Comparison of ENCODE assay signal across 1 cellular context in genomic region chr7:108570146-108570755, GRCh38.
TF ChIP-seq lines count a peak whose summit lies in the region.

No MANE protein-coding gene starts in this region.

TF ChIP-seq in K562, 482 proteins besides CTCF, POLR2A, EP300 and RAD21 (continued from another document and continues in another):
- TF ChIP-seq RERE (CRISPR knock-in tag; IDR thresholded peaks at IDR 0.05; ENCODE audit: borderline replicate concordance) (no peak), PHF21A (IDR thresholded peaks at IDR 0.05; ENCODE audit: borderline replicate concordance, low read depth) (no peak), U2AF2 (optimal IDR thresholded peaks at IDR 0.05; ENCODE audit: low read depth, low read length) (no peak), PTTG1 (tag; IDR thresholded peaks at IDR 0.05; ENCODE audit: low read depth) (no peak), RNF2 (IDR thresholded peaks at IDR 0.05) (no peak), FOXK2 (conservative IDR thresholded peaks at IDR 0.05 in 1 of 2, IDR thresholded peaks at IDR 0.05 in 1 of 2; ENCODE audit: low read depth in 2 of 2) (peak in 1 of 2 experiments; percentile 55; a peak in 1 of 4 replicates), HIVEP1 (CRISPR knock-in tag; IDR thresholded peaks at IDR 0.05) (0 out of 2 replicates have a peak, but pooled peaks have one; percentile 1), NONO (IDR thresholded peaks at IDR 0.05; ENCODE audit: low read depth in 2 of 2, low read length in 1 of 2) (no peak), POLR2AphosphoS2 (IDR thresholded peaks at IDR 0.05; ENCODE audit: low read length) (no peak; the same call in 1 of the 2 replicates), MTF1 (CRISPR knock-in tag; IDR thresholded peaks at IDR 0.05; ENCODE audit: borderline replicate concordance) (no peak), ZZZ3 (IDR thresholded peaks at IDR 0.05) (no peak), OTX1 (CRISPR knock-in tag; IDR thresholded peaks at IDR 0.05) (peak; percentile 80), RB1 (IDR thresholded peaks at IDR 0.05; ENCODE audit: low read depth) (no peak), ARID4B (CRISPR knock-in tag; IDR thresholded peaks at IDR 0.05) (peak; percentile 10), SIRT6 (IDR thresholded peaks at IDR 0.05; ENCODE audit: low read depth, low read length) (no peak), TAL1 (IDR thresholded peaks at IDR 0.05) (no peak), TRIM24 (IDR thresholded peaks at IDR 0.05) (no peak), DPF2 (IDR thresholded peaks at IDR 0.05) (no peak; the same call in 1 of the 2 replicates), POLR3G (IDR thresholded peaks at IDR 0.05; ENCODE audit: extremely low read depth, insufficient read length, insufficient replicate concordance) (no peak), GABPB2 (CRISPR knock-in tag; conservative IDR thresholded peaks at IDR 0.05) (no peak), NFRKB (IDR thresholded peaks at IDR 0.05; ENCODE audit: low read depth) (0 out of 2 replicates have a peak, but pooled peaks have one; percentile 26), KDM5B (IDR thresholded peaks at IDR 0.05; ENCODE audit: insufficient replicate concordance, low read depth, low read length) (no peak), ZNF124 (CRISPR knock-in tag; IDR thresholded peaks at IDR 0.05) (no peak), ZNF551 (CRISPR knock-in tag; IDR thresholded peaks at IDR 0.05) (no peak), ZNF655 (CRISPR knock-in tag; IDR thresholded peaks at IDR 0.05) (no peak), CAMTA2 (CRISPR knock-in tag; conservative IDR thresholded peaks at IDR 0.05) (no peak), EHMT2 (IDR thresholded peaks at IDR 0.05) (no peak), HNRNPH1 (optimal IDR thresholded peaks at IDR 0.05; ENCODE audit: low read depth, low read length) (no peak), SLC30A9 (CRISPR knock-in tag; IDR thresholded peaks at IDR 0.05) (no peak)
- TF ChIP-seq, protein P1, sequence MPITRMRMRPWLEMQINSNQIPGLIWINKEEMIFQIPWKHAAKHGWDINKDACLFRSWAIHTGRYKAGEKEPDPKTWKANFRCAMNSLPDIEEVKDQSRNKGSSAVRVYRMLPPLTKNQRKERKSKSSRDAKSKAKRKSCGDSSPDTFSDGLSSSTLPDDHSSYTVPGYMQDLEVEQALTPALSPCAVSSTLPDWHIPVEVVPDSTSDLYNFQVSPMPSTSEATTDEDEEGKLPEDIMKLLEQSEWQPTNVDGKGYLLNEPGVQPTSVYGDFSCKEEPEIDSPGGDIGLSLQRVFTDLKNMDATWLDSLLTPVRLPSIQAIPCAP (CRISPR knock-in tag; IDR thresholded peaks at IDR 0.05; ENCODE audit: borderline replicate concordance), result no peak
- TF ChIP-seq, protein P2, sequence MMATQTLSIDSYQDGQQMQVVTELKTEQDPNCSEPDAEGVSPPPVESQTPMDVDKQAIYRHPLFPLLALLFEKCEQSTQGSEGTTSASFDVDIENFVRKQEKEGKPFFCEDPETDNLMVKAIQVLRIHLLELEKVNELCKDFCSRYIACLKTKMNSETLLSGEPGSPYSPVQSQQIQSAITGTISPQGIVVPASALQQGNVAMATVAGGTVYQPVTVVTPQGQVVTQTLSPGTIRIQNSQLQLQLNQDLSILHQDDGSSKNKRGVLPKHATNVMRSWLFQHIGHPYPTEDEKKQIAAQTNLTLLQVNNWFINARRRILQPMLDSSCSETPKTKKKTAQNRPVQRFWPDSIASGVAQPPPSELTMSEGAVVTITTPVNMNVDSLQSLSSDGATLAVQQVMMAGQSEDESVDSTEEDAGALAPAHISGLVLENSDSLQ (IDR thresholded peaks at IDR 0.05), result peak; percentile 76
- TF ChIP-seq, protein P3, sequence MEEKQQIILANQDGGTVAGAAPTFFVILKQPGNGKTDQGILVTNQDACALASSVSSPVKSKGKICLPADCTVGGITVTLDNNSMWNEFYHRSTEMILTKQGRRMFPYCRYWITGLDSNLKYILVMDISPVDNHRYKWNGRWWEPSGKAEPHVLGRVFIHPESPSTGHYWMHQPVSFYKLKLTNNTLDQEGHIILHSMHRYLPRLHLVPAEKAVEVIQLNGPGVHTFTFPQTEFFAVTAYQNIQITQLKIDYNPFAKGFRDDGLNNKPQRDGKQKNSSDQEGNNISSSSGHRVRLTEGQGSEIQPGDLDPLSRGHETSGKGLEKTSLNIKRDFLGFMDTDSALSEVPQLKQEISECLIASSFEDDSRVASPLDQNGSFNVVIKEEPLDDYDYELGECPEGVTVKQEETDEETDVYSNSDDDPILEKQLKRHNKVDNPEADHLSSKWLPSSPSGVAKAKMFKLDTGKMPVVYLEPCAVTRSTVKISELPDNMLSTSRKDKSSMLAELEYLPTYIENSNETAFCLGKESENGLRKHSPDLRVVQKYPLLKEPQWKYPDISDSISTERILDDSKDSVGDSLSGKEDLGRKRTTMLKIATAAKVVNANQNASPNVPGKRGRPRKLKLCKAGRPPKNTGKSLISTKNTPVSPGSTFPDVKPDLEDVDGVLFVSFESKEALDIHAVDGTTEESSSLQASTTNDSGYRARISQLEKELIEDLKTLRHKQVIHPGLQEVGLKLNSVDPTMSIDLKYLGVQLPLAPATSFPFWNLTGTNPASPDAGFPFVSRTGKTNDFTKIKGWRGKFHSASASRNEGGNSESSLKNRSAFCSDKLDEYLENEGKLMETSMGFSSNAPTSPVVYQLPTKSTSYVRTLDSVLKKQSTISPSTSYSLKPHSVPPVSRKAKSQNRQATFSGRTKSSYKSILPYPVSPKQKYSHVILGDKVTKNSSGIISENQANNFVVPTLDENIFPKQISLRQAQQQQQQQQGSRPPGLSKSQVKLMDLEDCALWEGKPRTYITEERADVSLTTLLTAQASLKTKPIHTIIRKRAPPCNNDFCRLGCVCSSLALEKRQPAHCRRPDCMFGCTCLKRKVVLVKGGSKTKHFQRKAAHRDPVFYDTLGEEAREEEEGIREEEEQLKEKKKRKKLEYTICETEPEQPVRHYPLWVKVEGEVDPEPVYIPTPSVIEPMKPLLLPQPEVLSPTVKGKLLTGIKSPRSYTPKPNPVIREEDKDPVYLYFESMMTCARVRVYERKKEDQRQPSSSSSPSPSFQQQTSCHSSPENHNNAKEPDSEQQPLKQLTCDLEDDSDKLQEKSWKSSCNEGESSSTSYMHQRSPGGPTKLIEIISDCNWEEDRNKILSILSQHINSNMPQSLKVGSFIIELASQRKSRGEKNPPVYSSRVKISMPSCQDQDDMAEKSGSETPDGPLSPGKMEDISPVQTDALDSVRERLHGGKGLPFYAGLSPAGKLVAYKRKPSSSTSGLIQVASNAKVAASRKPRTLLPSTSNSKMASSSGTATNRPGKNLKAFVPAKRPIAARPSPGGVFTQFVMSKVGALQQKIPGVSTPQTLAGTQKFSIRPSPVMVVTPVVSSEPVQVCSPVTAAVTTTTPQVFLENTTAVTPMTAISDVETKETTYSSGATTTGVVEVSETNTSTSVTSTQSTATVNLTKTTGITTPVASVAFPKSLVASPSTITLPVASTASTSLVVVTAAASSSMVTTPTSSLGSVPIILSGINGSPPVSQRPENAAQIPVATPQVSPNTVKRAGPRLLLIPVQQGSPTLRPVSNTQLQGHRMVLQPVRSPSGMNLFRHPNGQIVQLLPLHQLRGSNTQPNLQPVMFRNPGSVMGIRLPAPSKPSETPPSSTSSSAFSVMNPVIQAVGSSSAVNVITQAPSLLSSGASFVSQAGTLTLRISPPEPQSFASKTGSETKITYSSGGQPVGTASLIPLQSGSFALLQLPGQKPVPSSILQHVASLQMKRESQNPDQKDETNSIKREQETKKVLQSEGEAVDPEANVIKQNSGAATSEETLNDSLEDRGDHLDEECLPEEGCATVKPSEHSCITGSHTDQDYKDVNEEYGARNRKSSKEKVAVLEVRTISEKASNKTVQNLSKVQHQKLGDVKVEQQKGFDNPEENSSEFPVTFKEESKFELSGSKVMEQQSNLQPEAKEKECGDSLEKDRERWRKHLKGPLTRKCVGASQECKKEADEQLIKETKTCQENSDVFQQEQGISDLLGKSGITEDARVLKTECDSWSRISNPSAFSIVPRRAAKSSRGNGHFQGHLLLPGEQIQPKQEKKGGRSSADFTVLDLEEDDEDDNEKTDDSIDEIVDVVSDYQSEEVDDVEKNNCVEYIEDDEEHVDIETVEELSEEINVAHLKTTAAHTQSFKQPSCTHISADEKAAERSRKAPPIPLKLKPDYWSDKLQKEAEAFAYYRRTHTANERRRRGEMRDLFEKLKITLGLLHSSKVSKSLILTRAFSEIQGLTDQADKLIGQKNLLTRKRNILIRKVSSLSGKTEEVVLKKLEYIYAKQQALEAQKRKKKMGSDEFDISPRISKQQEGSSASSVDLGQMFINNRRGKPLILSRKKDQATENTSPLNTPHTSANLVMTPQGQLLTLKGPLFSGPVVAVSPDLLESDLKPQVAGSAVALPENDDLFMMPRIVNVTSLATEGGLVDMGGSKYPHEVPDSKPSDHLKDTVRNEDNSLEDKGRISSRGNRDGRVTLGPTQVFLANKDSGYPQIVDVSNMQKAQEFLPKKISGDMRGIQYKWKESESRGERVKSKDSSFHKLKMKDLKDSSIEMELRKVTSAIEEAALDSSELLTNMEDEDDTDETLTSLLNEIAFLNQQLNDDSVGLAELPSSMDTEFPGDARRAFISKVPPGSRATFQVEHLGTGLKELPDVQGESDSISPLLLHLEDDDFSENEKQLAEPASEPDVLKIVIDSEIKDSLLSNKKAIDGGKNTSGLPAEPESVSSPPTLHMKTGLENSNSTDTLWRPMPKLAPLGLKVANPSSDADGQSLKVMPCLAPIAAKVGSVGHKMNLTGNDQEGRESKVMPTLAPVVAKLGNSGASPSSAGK (IDR thresholded peaks at IDR 0.05), result no peak
- TF ChIP-seq, protein P4, sequence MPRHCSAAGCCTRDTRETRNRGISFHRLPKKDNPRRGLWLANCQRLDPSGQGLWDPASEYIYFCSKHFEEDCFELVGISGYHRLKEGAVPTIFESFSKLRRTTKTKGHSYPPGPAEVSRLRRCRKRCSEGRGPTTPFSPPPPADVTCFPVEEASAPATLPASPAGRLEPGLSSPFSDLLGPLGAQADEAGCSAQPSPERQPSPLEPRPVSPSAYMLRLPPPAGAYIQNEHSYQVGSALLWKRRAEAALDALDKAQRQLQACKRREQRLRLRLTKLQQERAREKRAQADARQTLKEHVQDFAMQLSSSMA (CRISPR knock-in tag; IDR thresholded peaks at IDR 0.05), result no peak
